Comparison of ENCODE assay signal across 8 cellular contexts in genomic region chr11:120324932-120325810, GRCh38. TPM values are rescaled to one million over a fixed set of nuclear protein-coding genes. Genes with fewer than 3 reads are reported as not detected.
DNase-seq lines count a peak whose midpoint lies in the region; ATAC-seq, FAIRE-seq and TF ChIP-seq lines count a peak whose summit lies in the region.

Gene TLCD5 (plus strand): TSS chr11:120325299. CDS start chr11:120327442, 2,143 bp downstream.

- peaks cover 79 to 80% (median 79%) of the 10 kb centered on the region in 3 donors for H3K27me3 Mint-ChIP-seq in naive B cell

- peak; percentile 55 to 58 for ATAC-seq in naive B cell (ENCODE audit: low read depth in 2 of 2)

- H3K36me3 Mint-ChIP-seq in naive B cell, result no peaks in the 10 kb centered on the region

- peak within 1 kb of the TSS; percentile 59 to 87 (median 82) for H3K4me3 Mint-ChIP-seq in naive B cell

- H3K4me3 ChIP-seq in transverse colon, result peak within 1 kb of the TSS; percentile 48 to 82 (median 58)

- DNase-seq in COR-L47 (lab: John Stamatoyannopoulos, UW), result peak; percentile 80
- peak; percentile 42 for DNase-seq in H54 (ENCODE audit: insufficient read length, low spot score)
- DNase-seq in NCI-H446 treated with DMSO at 0.1 percent for 48 hours (lab: John Stamatoyannopoulos, UW), result peak; percentile 70
- peak; percentile 42 to 65 for DNase-seq in activated T-cell treated with anti-CD3 and anti-CD28 coated beads, Interleukin-2, amount 50 U/mL, for 48 hours
- peak; percentile 53 for DNase-seq in fibroblast of peridontal ligament (ENCODE audit: extremely low read depth)
- DNase-seq in naive B cell, result no peak
- DNase-seq in transverse colon, result peak; percentile 36
- no peak for DNase-seq in NOMO-1 treated with DMSO at 0.1 percent for 48 hours (lab: John Stamatoyannopoulos, UW; ENCODE audit: unreplicated experiment)

- H3K4me1 ChIP-seq in transverse colon, result peaks cover 13 to 30% (median 19%) of the 10 kb centered on the region in 4 donors

- WGBS in transverse colon (ENCODE audit: low coverage in 1 of 2), 2 donors, result 2% methylated on average over 58 of the region's 84 CpGs; no CpG with 5 or more reads in 1 of the 2 donors

- H3K9me3 Mint-ChIP-seq in naive B cell, result no peaks in the 10 kb centered on the region

- peaks cover 6 to 16% (median 12%) of the 10 kb centered on the region in 3 donors for H3K4me1 Mint-ChIP-seq in naive B cell

- no peaks in the 10 kb centered on the region for H3K9me3 ChIP-seq in transverse colon

- intact Hi-C loops in transverse colon (cut with DNase I; ENCODE audit: low total_unique reads), result no loop called here

- peak within 1 kb of the TSS in 2 of 6 donors; percentile 54 to 76 for H3K27ac Mint-ChIP-seq in naive B cell

- FAIRE-seq in H54 (lab: Jason Lieb, UNC), result no peak

- peak; percentile 28; the same call in 1 of the 2 replicates for TF ChIP-seq POLR2A in H54 (IDR thresholded peaks at IDR 0.05; ENCODE audit: low read depth, low read length)
- peak; percentile 31 for TF ChIP-seq POLR2A in transverse colon (IDR thresholded peaks at IDR 0.05)

- in situ Hi-C loops in transverse colon (cut with MboI; ENCODE audit: low pct_ligation_motif_present in 1 of 4, low pct_unique_long_range_greater_than_20kb in 1 of 4, low sequenced_read_pairs in 3 of 4), result loop anchor here in 1 of 4 donors (25.0 kb wide), 1 partner anchor 112 kb away; no protein-coding TSS in a partner anchor

- no peaks in the 10 kb centered on the region for H3K36me3 ChIP-seq in transverse colon

- peak within 1 kb of the TSS; percentile 73 to 88 (median 83) for H3K27ac ChIP-seq in transverse colon

- no peak for TF ChIP-seq CTCF in transverse colon (IDR thresholded peaks at IDR 0.05)

- H3K27me3 ChIP-seq in transverse colon, result peaks cover 24% of the 10 kb centered on the region

- no peak for TF ChIP-seq EP300 in transverse colon (IDR thresholded peaks at IDR 0.05; ENCODE audit: low read depth)

RNA-seq across cellular contexts. Expression of gene TLCD5, which starts in this region (rescaled TPM):
- polyA plus RNA-seq in naive B cell (ENCODE audit: low read depth in 6 of 6), result not detected
- total RNA-seq in transverse colon, result 1 to 10 TPM in 3 of 4 donors, not detected in 1; 1.3 to 9.4 (median 1.5) TPM

Comparison
In these comparisons a context has a peak if more than half of its experiments do, and no peak if none do; other contexts are left out.
1. Peak in ATAC-seq in naive B cell; RNA of the gene not detected or under 1 TPM.
2. DNase-seq: peak in COR-L47 (single experiment), H54 (single experiment), NCI-H446 treated with DMSO at 0.1 percent for 48 hours (single experiment), activated T-cell treated with anti-CD3 and anti-CD28 coated beads, Interleukin-2, amount 50 U/mL, for 48 hours (2 of 2), fibroblast of peridontal ligament (single experiment) and transverse colon (single experiment); none in naive B cell (single experiment) and NOMO-1 treated with DMSO at 0.1 percent for 48 hours (single experiment).